In genomic region chr16:19810817-19811731, GRCh38 we compare ENCODE assay signal across 1 cellular context.
TF ChIP-seq lines count a peak whose summit lies in the region.

No MANE protein-coding gene starts in this region.

TF ChIP-seq in A549, 52 proteins besides CTCF, POLR2A, EP300 and RAD21 (continued from another document):
- TF ChIP-seq BCL3 (IDR thresholded peaks at IDR 0.05), result 0 out of 3 replicates have a peak, but pooled peaks have one; percentile 41
- no peak for TF ChIP-seq NPAS2 (CRISPR knock-in tag; IDR thresholded peaks at IDR 0.05; ENCODE audit: borderline replicate concordance)
- peak; percentile 87 for TF ChIP-seq JUNB (IDR thresholded peaks at IDR 0.05)
- TF ChIP-seq FOSB (CRISPR knock-in tag; IDR thresholded peaks at IDR 0.05), result no peak
- no peak for TF ChIP-seq POLR2AphosphoS2 (conservative IDR thresholded peaks at IDR 0.05; ENCODE audit: low read length)
- no peak for TF ChIP-seq ZNF302 (CRISPR knock-in tag; IDR thresholded peaks at IDR 0.05)
- TF ChIP-seq ZFP36 (IDR thresholded peaks at IDR 0.05; ENCODE audit: borderline replicate concordance, partially characterized antibody), result no peak
- TF ChIP-seq TP53 (CRISPR knock-in tag; IDR thresholded peaks at IDR 0.05), result no peak
- no peak for TF ChIP-seq SREBF2 (IDR thresholded peaks at IDR 0.05)
- no peak for TF ChIP-seq RFX5 (IDR thresholded peaks at IDR 0.05)
- TF ChIP-seq CBX2 (IDR thresholded peaks at IDR 0.05; ENCODE audit: borderline replicate concordance, low read depth), result no peak
- peak; percentile 90 for TF ChIP-seq MAFK (IDR thresholded peaks at IDR 0.05; ENCODE audit: partially characterized antibody)
- TF ChIP-seq RCOR1 (IDR thresholded peaks at IDR 0.05; ENCODE audit: low read depth, low read length), result no peak
- peak; percentile 94; the same call in 1 of the 2 replicates for TF ChIP-seq GATA3 (IDR thresholded peaks at IDR 0.05; ENCODE audit: borderline replicate concordance)
- TF ChIP-seq PBX3 (IDR thresholded peaks at IDR 0.05), result peak; percentile 56; the same call in 1 of the 2 replicates
- no peak for TF ChIP-seq TFCP2L1 (CRISPR knock-in tag; IDR thresholded peaks at IDR 0.05)
- TF ChIP-seq ZSCAN20 (CRISPR knock-in tag; IDR thresholded peaks at IDR 0.05), result no peak
- TF ChIP-seq MAZ (IDR thresholded peaks at IDR 0.05; ENCODE audit: borderline replicate concordance, low read depth, low read length), result no peak
- TF ChIP-seq HOXB5 (CRISPR knock-in tag; IDR thresholded peaks at IDR 0.05), result 0 out of 2 replicates have a peak, but pooled peaks have one; percentile 34
- TF ChIP-seq ATOH8 (CRISPR knock-in tag; IDR thresholded peaks at IDR 0.05; ENCODE audit: low read depth), result no peak
- TF ChIP-seq FOSL2 (IDR thresholded peaks at IDR 0.05), result peak; percentile 72; the same call in 1 of the 2 replicates
- peak; percentile 85 for TF ChIP-seq FOSL2 (CRISPR knock-in tag; IDR thresholded peaks at IDR 0.05)
- no peak for TF ChIP-seq CBX8 (IDR thresholded peaks at IDR 0.05)
- TF ChIP-seq NFE2L2 (conservative IDR thresholded peaks at IDR 0.05; ENCODE audit: low read length), result no peak
- TF ChIP-seq HOXA7 (CRISPR knock-in tag; IDR thresholded peaks at IDR 0.05), result no peak
- peak in 1 of 2 experiments; percentile 66; a peak in 2 of 4 replicates for TF ChIP-seq CEBPB (IDR thresholded peaks at IDR 0.05)
- no peak for TF ChIP-seq ELK1 (IDR thresholded peaks at IDR 0.05; ENCODE audit: low read depth, low read length)
- TF ChIP-seq USF2 (IDR thresholded peaks at IDR 0.05), result no peak
